ENCODE assay signal across 8 cellular contexts in genomic region chr1:200738348-200738732, GRCh38. TPM values are rescaled to one million over a fixed set of nuclear protein-coding genes. Genes with fewer than 3 reads are reported as not detected.
DNase-seq lines count a peak whose midpoint lies in the region; FAIRE-seq and TF ChIP-seq lines count a peak whose summit lies in the region.

No MANE protein-coding gene starts in this region.

- H3K79me2 ChIP-seq in OCI-LY1 (ENCODE audit: insufficient read depth, low read length): no peaks in the 10 kb centered on the region
- peaks cover 38% of the 10 kb centered on the region for H3K79me2 ChIP-seq in endothelial cell of umbilical vein (ENCODE audit: control insufficient read depth, insufficient read depth, low read length)
- H3K79me2 ChIP-seq in parathyroid adenoma: peaks cover 2% of the 10 kb centered on the region

- H3K4me1 ChIP-seq in OCI-LY1 (ENCODE audit: insufficient read depth, low read length, severe bottlenecking): peaks cover 13% of the 10 kb centered on the region
- peaks cover 29% of the 10 kb centered on the region for H3K4me1 ChIP-seq in endothelial cell of umbilical vein (ENCODE audit: control insufficient read depth, extremely low read depth, insufficient read depth, low read length)
- no peaks in the 10 kb centered on the region for H3K4me1 ChIP-seq in parathyroid adenoma

- H3K9ac ChIP-seq in OCI-LY1 (ENCODE audit: low read length) (peak overlapping the region; percentile 47; the same call in 1 of the 2 replicates), endothelial cell of umbilical vein (replicated peaks; ENCODE audit: extremely low read depth, insufficient read depth, low read length) (peak overlapping the region; percentile 61), parathyroid adenoma (no peak overlapping the region)

- intact Hi-C loops in endothelial cell of umbilical vein (cut with micrococcal nuclease): no loop called here
- intact Hi-C loops in posterior cingulate gyrus (cut with DNase I): loop anchor here (2.0 kb wide), 1 partner anchor 64 kb away; no protein-coding TSS in a partner anchor

- POLR2A ChIA-PET in endothelial cell of umbilical vein (lab: Charles Lee): interaction anchor here (1.0 to 2.5 kb wide), 3 partner anchors 8 to 116 kb away, joined by 3 to 13 read pairs (median 5); partner anchors contain the start of gene DDX59

- CTCF ChIA-PET in endothelial cell of umbilical vein (lab: Charles Lee): interaction anchor here (0.6 to 3.0 kb wide), 4 partner anchors 38 to 116 kb away, joined by 3 to 39 read pairs (median 8); partner anchors contain the start of gene DDX59

- H3F3A ChIP-seq in OCI-LY1 (ENCODE audit: insufficient read depth, low read length): no peaks in the 10 kb centered on the region

- BruUV-seq in endothelial cell of umbilical vein (replicated peaks; lab: Mats Ljungman, UMichigan): TSS peak; percentile 80

- H3K4me2 ChIP-seq in OCI-LY1 (ENCODE audit: low read length) (peak overlapping the region; percentile 82), endothelial cell of umbilical vein (ENCODE audit: insufficient read depth, low read length) (peak overlapping the region; percentile 92), parathyroid adenoma (ENCODE audit: low read length) (peak overlapping the region; percentile 72)

- H3K9me2 ChIP-seq in OCI-LY1 (ENCODE audit: low read depth, low read length): no peaks in the 10 kb centered on the region

- DNase-seq in endothelial cell of umbilical vein (ENCODE audit: low read depth, low spot score): peak; percentile 89
- DNase-seq in stimulated activated CD4-positive, alpha-beta T cell treated with anti-CD3 and anti-CD28 coated beads, Interleukin-15, amount 100 ng/mL, for 24 hours: no peak
- DNase-seq in islet precursor cell: no peak
- no peak for DNase-seq in NCI-H226
- DNase-seq in posterior cingulate gyrus: no peak

- dilution Hi-C loops in endothelial cell of umbilical vein (cut with MboI; ENCODE audit: extremely low pct_ligation_motif_present, low sequenced_read_pairs): no loop called here

- H2AFZ ChIP-seq in OCI-LY1 (ENCODE audit: low read length) (peak overlapping the region; percentile 44), endothelial cell of umbilical vein (ENCODE audit: low read depth, low read length) (peak overlapping the region; percentile 98), parathyroid adenoma (peak overlapping the region; percentile 82)

- FAIRE-seq in endothelial cell of umbilical vein (lab: Jason Lieb, UNC): no peak

- H3K27me3 ChIP-seq in OCI-LY1 (ENCODE audit: insufficient read depth, low read length) (no peaks in the 10 kb centered on the region), endothelial cell of umbilical vein (ENCODE audit: control insufficient read depth in 2 of 2, insufficient read depth in 2 of 2, low read length in 2 of 2) (no peaks in the 10 kb centered on the region), parathyroid adenoma (ENCODE audit: control insufficient read depth, insufficient read depth, low read length) (no peaks in the 10 kb centered on the region)

- H3K36me3 ChIP-seq in OCI-LY1 (ENCODE audit: insufficient read depth, low read length): no peaks in the 10 kb centered on the region
- no peaks in the 10 kb centered on the region for H3K36me3 ChIP-seq in endothelial cell of umbilical vein (ENCODE audit: control insufficient read depth in 2 of 2, extremely low read depth in 1 of 2, insufficient read depth in 2 of 2, low read length in 2 of 2)
- H3K36me3 ChIP-seq in parathyroid adenoma (ENCODE audit: control insufficient read depth, insufficient read depth, low read length): no peaks in the 10 kb centered on the region

- H3K27ac ChIP-seq in OCI-LY1 (ENCODE audit: low read depth, low read length, poor library complexity, severe bottlenecking): no peak overlapping the region
- peak overlapping the region; percentile 67 for H3K27ac ChIP-seq in endothelial cell of umbilical vein (ENCODE audit: insufficient read depth, low read depth, low read length)
- H3K27ac ChIP-seq in parathyroid adenoma: peak overlapping the region; percentile 93

- no peaks in the 10 kb centered on the region for H4K20me1 ChIP-seq in OCI-LY1 (ENCODE audit: insufficient read depth, low read length)
- H4K20me1 ChIP-seq in endothelial cell of umbilical vein (replicated peaks; ENCODE audit: control insufficient read depth, extremely low read depth, insufficient read depth, low read length): peaks cover 6% of the 10 kb centered on the region

- H3K9me1 ChIP-seq in endothelial cell of umbilical vein (replicated peaks; ENCODE audit: control insufficient read depth, extremely low read depth, insufficient read depth, low read length): no peaks in the 10 kb centered on the region

- TF ChIP-seq CTCF in OCI-LY1 (IDR thresholded peaks at IDR 0.05; ENCODE audit: low read length): no peak
- no peak for TF ChIP-seq CTCF in endothelial cell of umbilical vein (IDR thresholded peaks at IDR 0.05; ENCODE audit: extremely low read depth in 1 of 2, insufficient read depth in 1 of 2, low read depth in 1 of 2, low read length in 2 of 2)
- no peak for TF ChIP-seq CTCF in parathyroid adenoma (IDR thresholded peaks at IDR 0.05)

- TF ChIP-seq POLR2A in endothelial cell of umbilical vein (IDR thresholded peaks at IDR 0.05; ENCODE audit: low read depth, low read length): peak; percentile 65

- H3K4me3 ChIP-seq in GM08714 (ENCODE audit: low read length) (peak overlapping the region; percentile 78), OCI-LY1 (ENCODE audit: low read depth, low read length, poor library complexity, severe bottlenecking) (peak overlapping the region; percentile 76), endothelial cell of umbilical vein (replicated peaks in 1 of 3; ENCODE audit: insufficient read depth in 1 of 3, low read depth in 1 of 3, low read length in 3 of 3) (peak overlapping the region; percentile 5 to 71 (median 36)), parathyroid adenoma (ENCODE audit: low read depth, low read length) (peak overlapping the region; percentile 73)

- no peaks in the 10 kb centered on the region for H3K9me3 ChIP-seq in OCI-LY1 (ENCODE audit: low read length)
- H3K9me3 ChIP-seq in endothelial cell of umbilical vein (replicated peaks; ENCODE audit: control insufficient read depth, insufficient read depth, low read length): no peaks in the 10 kb centered on the region
- no peaks in the 10 kb centered on the region for H3K9me3 ChIP-seq in parathyroid adenoma (ENCODE audit: control insufficient read depth, low read length)

TF ChIP-seq in endothelial cell of umbilical vein, 7 proteins besides CTCF, POLR2A, EP300 and RAD21:
- TF ChIP-seq POLR2AphosphoS5 (IDR thresholded peaks at IDR 0.05; ENCODE audit: insufficient read depth, low read depth, low read length) (no peak), MYC (IDR thresholded peaks at IDR 0.05; ENCODE audit: low read depth, low read length) (no peak), EZH2 (IDR thresholded peaks at IDR 0.05; ENCODE audit: borderline replicate concordance, low read depth, low read length, severe bottlenecking) (no peak), FOS (IDR thresholded peaks at IDR 0.05; ENCODE audit: borderline replicate concordance, insufficient read depth, low read length) (no peak), JUN (IDR thresholded peaks at IDR 0.05; ENCODE audit: borderline replicate concordance, insufficient read depth, insufficient read length, low read depth) (no peak), MAX (IDR thresholded peaks at IDR 0.05; ENCODE audit: insufficient read depth, insufficient read length) (no peak), GATA2 (IDR thresholded peaks at IDR 0.05; ENCODE audit: insufficient read depth, insufficient read length, low read depth, low read length) (no peak)
TF ChIP-seq in endothelial cell of umbilical vein: peak in this region for 0.

RNA-seq across cellular contexts. Expression of gene CAMSAP2, which starts 0.4 kb away (rescaled TPM):
- total RNA-seq in endothelial cell of umbilical vein: 43.9 and 45.5 TPM in 2 replicates
- 5.0 and 6.7 TPM in 2 replicates for polyA plus RNA-seq in endothelial cell of umbilical vein
- polyA plus RNA-seq in endothelial cell of umbilical vein (2011; cell fraction: cytosol; rRNA removed): 10.4 TPM in 2 replicates
- polyA plus RNA-seq in endothelial cell of umbilical vein (2011; cell fraction: nucleus; rRNA removed): 22.4 and 27.1 TPM in 2 replicates
- 24.6 and 33.1 TPM in 2 replicates for polyA plus RNA-seq in endothelial cell of umbilical vein (2012)
- polyA minus RNA-seq in endothelial cell of umbilical vein: 44.9 and 50.9 TPM in 2 replicates
- polyA minus RNA-seq in endothelial cell of umbilical vein (2011; cell fraction: cytosol; rRNA and poly(A)+ RNA removed): 23.0 TPM
- polyA minus RNA-seq in endothelial cell of umbilical vein (2011; cell fraction: nucleus; rRNA and poly(A)+ RNA removed): 36.2 and 54.4 TPM in 2 replicates

Comparison
In these comparisons a context has a peak if more than half of its experiments do, and no peak if none do; other contexts are left out.
1. H2AFZ ChIP-seq: peak in every context shown above with its lines; median percentile 98 in endothelial cell of umbilical vein; 82 in parathyroid adenoma; 44 in OCI-LY1.